Comparison of ENCODE assay signal across 12 cellular contexts in genomic region chr2:9212010-9212638, GRCh38. TPM values are rescaled to one million over a fixed set of nuclear protein-coding genes. Genes with fewer than 3 reads are reported as not detected.
DNase-seq lines count a peak whose midpoint lies in the region; ATAC-seq and TF ChIP-seq lines count a peak whose summit lies in the region.
"Had no signal": no experiment of that assay in that cellular context is flagged by ENCODE, and none has a peak within 500 bp of the region (broad histone marks: within the 10 kb centered on the region; RNA-seq: fewer than 3 reads in every experiment).

No MANE protein-coding gene starts in this region.

- intact Hi-C loops in activated T-helper 2 cell treated with anti-CD3 and anti-CD28 coated beads, Interferon-gamma antibody, Interleukin-2, Interleukin-4, amounts not matched to agents 10 μg/mL and 5 μg/mL and 100 μg/mL, durations not matched to agents 14 hours and 24 hours and 36 hours (cut with micrococcal nuclease) = no loop called here

- H3K4me3 ChIP-seq in BLaER1 treated with 17β-estradiol and CSF1 and Interleukin-3, amounts not matched to agents 10 nM and 100 nM = no peak overlapping the region
- H3K4me3 ChIP-seq in fibroblast of the aortic adventitia (ENCODE audit: low read depth, low read length) (peak overlapping the region; percentile 13), rectal smooth muscle tissue (ENCODE audit: low read length) (no peak overlapping the region)

- CTCF ChIA-PET in WTC11 (lab: Charles Lee) = no interaction called here

- POLR2A ChIA-PET in WTC11 (lab: Charles Lee) = no interaction called here

- ATAC-seq in WTC11 = no peak
- ATAC-seq in GM18519 (IDR thresholded peaks at IDR 0.05; ENCODE audit: low FRiP score, unreplicated experiment) = no peak

- peaks cover 25% of the 10 kb centered on the region for H3K4me1 Mint-ChIP-seq in WTC11
- H3K4me1 Mint-ChIP-seq in activated T-helper 2 cell treated with anti-CD3 and anti-CD28 coated beads, Interferon-gamma antibody, Interleukin-2, Interleukin-4, amounts not matched to agents 10 μg/mL and 5 μg/mL and 100 μg/mL, durations not matched to agents 14 hours and 24 hours and 36 hours (ENCODE audit: low read depth) = no peaks in the 10 kb centered on the region

- H3K4me3 Mint-ChIP-seq in WTC11 = no peak overlapping the region
- no peak overlapping the region for H3K4me3 Mint-ChIP-seq in activated T-helper 2 cell treated with anti-CD3 and anti-CD28 coated beads, Interferon-gamma antibody, Interleukin-2, Interleukin-4, amounts not matched to agents 10 μg/mL and 5 μg/mL and 100 μg/mL, durations not matched to agents 14 hours and 24 hours and 36 hours (ENCODE audit: low read depth)
- H3K4me3 Mint-ChIP-seq: CD4-positive, CD25-positive, alpha-beta regulatory T cell; immature natural killer cell had no signal

- H3K27me3 ChIP-seq in BLaER1 treated with 17β-estradiol and CSF1 and Interleukin-3, amounts not matched to agents 10 nM and 100 nM = no peaks in the 10 kb centered on the region
- H3K27me3 ChIP-seq in rectal smooth muscle tissue (ENCODE audit: control insufficient read depth, insufficient read depth, low read length) = no peaks in the 10 kb centered on the region

- H3K9me3 ChIP-seq in BLaER1 treated with 17β-estradiol and CSF1 and Interleukin-3, amounts not matched to agents 10 nM and 100 nM (replicated peaks in 1 of 11) = peaks cover 0 to 6% (median 0%) of the 10 kb centered on the region in 11 experiments; a peak in 6 of 22 replicates

- peak; percentile 71 for DNase-seq in NCI-H69 (lab: John Stamatoyannopoulos, UW)
- DNase-seq in fibroblast of the aortic adventitia (ENCODE audit: low read depth) = no peak
- DNase-seq in WTC11 (ENCODE audit: low spot score) = no peak
- no peak for DNase-seq in NCI-H1694 treated with DMSO at 0.1 percent for 48 hours (lab: John Stamatoyannopoulos, UW)
- no peak for DNase-seq in activated T-helper 2 cell treated with anti-CD3 and anti-CD28 coated beads, Interferon-gamma antibody, Interleukin-2, Interleukin-4, amounts not matched to agents 10 μg/mL and 5 μg/mL and 100 μg/mL, durations not matched to agents 14 hours and 24 hours and 36 hours (ENCODE audit: low spot score)
- DNase-seq: CD4-positive, CD25-positive, alpha-beta regulatory T cell; immature natural killer cell; NCI-H187 treated with DMSO at 0.1 percent for 48 hours; T1000 had no signal

- H3K27me3 Mint-ChIP-seq in WTC11 (ENCODE audit: low read depth) = peaks cover 32% of the 10 kb centered on the region
- H3K27me3 Mint-ChIP-seq in activated T-helper 2 cell treated with anti-CD3 and anti-CD28 coated beads, Interferon-gamma antibody, Interleukin-2, Interleukin-4, amounts not matched to agents 10 μg/mL and 5 μg/mL and 100 μg/mL, durations not matched to agents 14 hours and 24 hours and 36 hours (ENCODE audit: low read depth) = peaks cover 40% of the 10 kb centered on the region

- H4K20me1 ChIP-seq in BLaER1 treated with 17β-estradiol and CSF1 and Interleukin-3, amounts not matched to agents 10 nM and 100 nM = peaks cover 13 to 86% (median 46%) of the 10 kb centered on the region in 11 experiments; a peak in 20 of 22 replicates

- no peaks in the 10 kb centered on the region for H3K9me3 Mint-ChIP-seq in WTC11
- no peaks in the 10 kb centered on the region for H3K9me3 Mint-ChIP-seq in activated T-helper 2 cell treated with anti-CD3 and anti-CD28 coated beads, Interferon-gamma antibody, Interleukin-2, Interleukin-4, amounts not matched to agents 10 μg/mL and 5 μg/mL and 100 μg/mL, durations not matched to agents 14 hours and 24 hours and 36 hours
- H3K9me3 Mint-ChIP-seq: immature natural killer cell had no signal

- TF ChIP-seq CTCF in fibroblast of the aortic adventitia (IDR thresholded peaks at IDR 0.05; ENCODE audit: insufficient read depth, low read length) = no peak
- TF ChIP-seq CTCF in WTC11 (IDR thresholded peaks at IDR 0.05) = no peak

- H3K27ac Mint-ChIP-seq in WTC11 = no peak overlapping the region
- no peak overlapping the region for H3K27ac Mint-ChIP-seq in activated T-helper 2 cell treated with anti-CD3 and anti-CD28 coated beads, Interferon-gamma antibody, Interleukin-2, Interleukin-4, amounts not matched to agents 10 μg/mL and 5 μg/mL and 100 μg/mL, durations not matched to agents 14 hours and 24 hours and 36 hours
- H3K27ac Mint-ChIP-seq: CD4-positive, CD25-positive, alpha-beta regulatory T cell; immature natural killer cell had no signal

- H3K36me3 ChIP-seq in BLaER1 treated with 17β-estradiol and CSF1 and Interleukin-3, amounts not matched to agents 10 nM and 100 nM = peaks cover 6 to 40% (median 26%) of the 10 kb centered on the region in 11 experiments; a peak in 16 of 22 replicates
- H3K36me3 ChIP-seq in rectal smooth muscle tissue (ENCODE audit: control insufficient read depth, insufficient read depth, low read length) = no peaks in the 10 kb centered on the region

- peaks cover 36 to 78% (median 53%) of the 10 kb centered on the region in 10 experiments for H3K4me1 ChIP-seq in BLaER1 treated with 17β-estradiol and CSF1 and Interleukin-3, amounts not matched to agents 10 nM and 100 nM
- peaks cover 14% of the 10 kb centered on the region for H3K4me1 ChIP-seq in rectal smooth muscle tissue (ENCODE audit: control insufficient read depth, insufficient read depth, low read length)

- H3K9ac ChIP-seq in BLaER1 treated with 17β-estradiol and CSF1 and Interleukin-3, amounts not matched to agents 10 nM and 100 nM = peak overlapping the region in 1 of 11 experiments; percentile 60; a peak in 2 of 22 replicates
- no peak overlapping the region for H3K9ac ChIP-seq in rectal smooth muscle tissue (ENCODE audit: low read length)

- H3K36me3 Mint-ChIP-seq in WTC11 = peaks cover 3% of the 10 kb centered on the region; the same call in 1 of the 2 replicates
- H3K36me3 Mint-ChIP-seq in activated T-helper 2 cell treated with anti-CD3 and anti-CD28 coated beads, Interferon-gamma antibody, Interleukin-2, Interleukin-4, amounts not matched to agents 10 μg/mL and 5 μg/mL and 100 μg/mL, durations not matched to agents 14 hours and 24 hours and 36 hours (ENCODE audit: low read depth) = no peaks in the 10 kb centered on the region
- H3K36me3 Mint-ChIP-seq: CD4-positive, CD25-positive, alpha-beta regulatory T cell had no signal

- peak overlapping the region in 6 of 11 experiments; percentile 14 to 94 (median 54); a peak in 8 of 22 replicates for H3K4me2 ChIP-seq in BLaER1 treated with 17β-estradiol and CSF1 and Interleukin-3, amounts not matched to agents 10 nM and 100 nM

- peak overlapping the region in 2 of 11 experiments; percentile 44 to 57; a peak in 3 of 22 replicates for H3K27ac ChIP-seq in BLaER1 treated with 17β-estradiol and CSF1 and Interleukin-3, amounts not matched to agents 10 nM and 100 nM
- peak overlapping the region; percentile 60 for H3K27ac ChIP-seq in rectal smooth muscle tissue (ENCODE audit: low read depth, low read length)

TF ChIP-seq in WTC11, 78 proteins besides CTCF, POLR2A, EP300 and RAD21 (continues in another document):
- TF ChIP-seq SMAD3 (CRISPR knock-in tag; IDR thresholded peaks at IDR 0.05; ENCODE audit: borderline replicate concordance) (no peak), ZNF671 (CRISPR knock-in tag; IDR thresholded peaks at IDR 0.05) (no peak), FOXJ3 (CRISPR knock-in tag; IDR thresholded peaks at IDR 0.05; ENCODE audit: borderline replicate concordance) (no peak), FOXK1 (CRISPR knock-in tag; IDR thresholded peaks at IDR 0.05) (no peak), TP53 (CRISPR knock-in tag; IDR thresholded peaks at IDR 0.05) (no peak), ARID4B (CRISPR knock-in tag; IDR thresholded peaks at IDR 0.05; ENCODE audit: borderline replicate concordance) (no peak), JAZF1 (CRISPR knock-in tag; IDR thresholded peaks at IDR 0.05) (no peak)
- TF ChIP-seq, protein P1, sequence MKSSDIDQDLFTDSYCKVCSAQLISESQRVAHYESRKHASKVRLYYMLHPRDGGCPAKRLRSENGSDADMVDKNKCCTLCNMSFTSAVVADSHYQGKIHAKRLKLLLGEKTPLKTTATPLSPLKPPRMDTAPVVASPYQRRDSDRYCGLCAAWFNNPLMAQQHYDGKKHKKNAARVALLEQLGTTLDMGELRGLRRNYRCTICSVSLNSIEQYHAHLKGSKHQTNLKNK (CRISPR knock-in tag; IDR thresholded peaks at IDR 0.05) = no peak

RNA-seq across cellular contexts. Expression of gene ASAP2, which starts 5.5 kb away (rescaled TPM):
- total RNA-seq in fibroblast of the aortic adventitia (ENCODE audit: low replicate concordance) = 37.1 and 76.4 TPM in 2 replicates
- total RNA-seq in WTC11 (2021) = 14.3 to 15.6 TPM (median 14.5 TPM) in 3 replicates
- 0.74 and 0.96 TPM in 2 replicates for total RNA-seq in activated T-helper 2 cell treated with anti-CD3 and anti-CD28 coated beads, Interferon-gamma antibody, Interleukin-2, Interleukin-4, amounts not matched to agents 10 μg/mL and 5 μg/mL and 100 μg/mL, durations not matched to agents 14 hours and 24 hours and 36 hours
